Comparison of ENCODE assay signal across 19 cellular contexts in genomic region chr12:19052689-19053088, GRCh38.
"Had no signal": no experiment of that assay in that cellular context is flagged by ENCODE, and none has a peak within 500 bp of the region (broad histone marks: within the 10 kb centered on the region; RNA-seq: fewer than 3 reads in every experiment).

No MANE protein-coding gene starts in this region.

- H3K4me3 Mint-ChIP-seq: memory B cell, mesothelial cell of epicardium, nephron had no signal

- ATAC-seq: esophagus mucosa, gastrocnemius medialis, heart right ventricle, lower lobe of right lung had no signal

- H3K36me3 ChIP-seq: colonic mucosa, gastrocnemius medialis, heart right ventricle, left ventricle myocardium inferior, lower lobe of right lung, neutrophil, right atrium auricular region, sigmoid colon had no signal

- H3K9me3 Mint-ChIP-seq: mesothelial cell of epicardium, nephron had no signal

- H3K9me3 ChIP-seq: colonic mucosa, gastrocnemius medialis, lower lobe of right lung, neutrophil, right atrium auricular region, sigmoid colon had no signal

- H3K27ac Mint-ChIP-seq: memory B cell, mesothelial cell of epicardium, nephron had no signal

- H3K36me3 Mint-ChIP-seq: memory B cell, mesothelial cell of epicardium had no signal

- DNase-seq: colonic mucosa; dermis blood vessel endothelial cell; gastrocnemius medialis; heart right ventricle; hypothalamus; islet precursor cell; left ventricle myocardium inferior; lower lobe of right lung; sigmoid colon; small intestine; stimulated activated CD4-positive, alpha-beta T cell treated with anti-CD3 and anti-CD28 coated beads, Interleukin-12 subunit alpha, Interleukin-12 subunit beta, amount 100 ng/mL, for 4 hours; stimulated activated naive CD4-positive, alpha-beta T cell treated with Interleukin-2 at 50 U/mL for 16 hours; trophoblast cell had no signal

- H3K4me1 Mint-ChIP-seq: memory B cell, mesothelial cell of epicardium had no signal

- H3K27me3 ChIP-seq: colonic mucosa, gastrocnemius medialis, heart right ventricle, neutrophil, right atrium auricular region, sigmoid colon had no signal

- H3K4me1 ChIP-seq: colonic mucosa, gastrocnemius medialis, left ventricle myocardium inferior, lower lobe of right lung, right atrium auricular region, sigmoid colon had no signal

- H3K4me3 ChIP-seq: colonic mucosa, gastrocnemius medialis, heart right ventricle, left ventricle myocardium inferior, lower lobe of right lung, right atrium auricular region, sigmoid colon had no signal

- H3K27ac ChIP-seq: colonic mucosa, gastrocnemius medialis, heart right ventricle, left ventricle myocardium inferior, lower lobe of right lung, neutrophil, right atrium auricular region, sigmoid colon had no signal
